1 cellular context compared by ENCODE assay signal in the genomic region with DNA sequence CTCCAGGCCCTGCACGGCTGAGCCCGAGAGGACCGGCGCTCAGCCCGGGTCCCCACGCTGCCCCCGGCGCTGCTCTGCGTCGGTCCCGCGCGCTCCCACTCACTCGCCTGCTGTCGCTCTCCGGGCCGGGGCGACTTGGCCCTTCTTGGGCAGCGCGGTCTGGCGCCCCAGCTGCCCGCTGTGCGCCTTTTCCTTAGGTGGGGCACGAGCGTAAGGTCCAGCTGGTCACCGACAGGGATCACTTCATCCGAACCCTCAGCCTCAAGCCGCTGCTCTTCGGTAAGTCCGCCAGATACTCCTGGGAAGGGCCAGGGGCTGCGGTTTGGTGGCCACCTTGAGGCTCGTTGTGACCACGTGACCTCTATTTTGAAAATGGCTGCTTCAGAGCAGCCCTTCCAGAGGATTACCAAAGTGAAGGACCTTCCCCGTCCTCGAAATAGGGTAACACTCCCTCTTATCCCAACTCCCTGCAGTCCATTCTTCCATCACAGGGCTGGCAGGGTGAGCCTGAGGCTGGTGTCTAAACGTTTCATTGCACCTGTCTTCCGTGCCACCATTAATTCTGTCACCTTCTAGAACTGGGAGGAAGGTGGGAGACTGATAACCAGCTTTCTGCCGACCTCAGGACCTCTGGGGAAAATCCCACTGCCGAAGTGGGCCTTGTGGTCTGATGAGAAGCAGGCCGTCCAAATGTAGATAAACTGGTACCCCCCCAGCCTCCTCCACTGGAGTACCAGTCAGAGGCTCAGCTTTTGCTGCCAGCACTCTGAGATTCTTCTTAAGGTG.
TF ChIP-seq lines count a peak whose summit lies in the region.

No MANE protein-coding gene starts in this region.

TF ChIP-seq in Ishikawa, 13 proteins besides CTCF, POLR2A, EP300 and RAD21 (continued from another document):
- TF ChIP-seq FOXM1 (IDR thresholded peaks at IDR 0.05; ENCODE audit: borderline replicate concordance, low read depth) (no peak), CREB1 (IDR thresholded peaks at IDR 0.05; ENCODE audit: low read depth) (no peak), TEAD4 (IDR thresholded peaks at IDR 0.05) (no peak), TCF12 (IDR thresholded peaks at IDR 0.05; ENCODE audit: low read depth) (0 out of 2 replicates have a peak, but pooled peaks have one; percentile 16), NFIC (IDR thresholded peaks at IDR 0.05) (no peak), EGR1 (IDR thresholded peaks at IDR 0.05) (no peak), TAF1 (IDR thresholded peaks at IDR 0.05; ENCODE audit: low read depth) (0 out of 2 replicates have a peak, but pooled peaks have one; percentile 58), ZBTB7A (IDR thresholded peaks at IDR 0.05; ENCODE audit: low read depth) (no peak), YY1 (IDR thresholded peaks at IDR 0.05; ENCODE audit: low read depth) (peak; percentile 79)
- TF ChIP-seq, protein P1, sequence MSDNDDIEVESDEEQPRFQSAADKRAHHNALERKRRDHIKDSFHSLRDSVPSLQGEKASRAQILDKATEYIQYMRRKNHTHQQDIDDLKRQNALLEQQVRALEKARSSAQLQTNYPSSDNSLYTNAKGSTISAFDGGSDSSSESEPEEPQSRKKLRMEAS (IDR thresholded peaks at IDR 0.05) = peak; percentile 51
- TF ChIP-seq, protein P2, sequence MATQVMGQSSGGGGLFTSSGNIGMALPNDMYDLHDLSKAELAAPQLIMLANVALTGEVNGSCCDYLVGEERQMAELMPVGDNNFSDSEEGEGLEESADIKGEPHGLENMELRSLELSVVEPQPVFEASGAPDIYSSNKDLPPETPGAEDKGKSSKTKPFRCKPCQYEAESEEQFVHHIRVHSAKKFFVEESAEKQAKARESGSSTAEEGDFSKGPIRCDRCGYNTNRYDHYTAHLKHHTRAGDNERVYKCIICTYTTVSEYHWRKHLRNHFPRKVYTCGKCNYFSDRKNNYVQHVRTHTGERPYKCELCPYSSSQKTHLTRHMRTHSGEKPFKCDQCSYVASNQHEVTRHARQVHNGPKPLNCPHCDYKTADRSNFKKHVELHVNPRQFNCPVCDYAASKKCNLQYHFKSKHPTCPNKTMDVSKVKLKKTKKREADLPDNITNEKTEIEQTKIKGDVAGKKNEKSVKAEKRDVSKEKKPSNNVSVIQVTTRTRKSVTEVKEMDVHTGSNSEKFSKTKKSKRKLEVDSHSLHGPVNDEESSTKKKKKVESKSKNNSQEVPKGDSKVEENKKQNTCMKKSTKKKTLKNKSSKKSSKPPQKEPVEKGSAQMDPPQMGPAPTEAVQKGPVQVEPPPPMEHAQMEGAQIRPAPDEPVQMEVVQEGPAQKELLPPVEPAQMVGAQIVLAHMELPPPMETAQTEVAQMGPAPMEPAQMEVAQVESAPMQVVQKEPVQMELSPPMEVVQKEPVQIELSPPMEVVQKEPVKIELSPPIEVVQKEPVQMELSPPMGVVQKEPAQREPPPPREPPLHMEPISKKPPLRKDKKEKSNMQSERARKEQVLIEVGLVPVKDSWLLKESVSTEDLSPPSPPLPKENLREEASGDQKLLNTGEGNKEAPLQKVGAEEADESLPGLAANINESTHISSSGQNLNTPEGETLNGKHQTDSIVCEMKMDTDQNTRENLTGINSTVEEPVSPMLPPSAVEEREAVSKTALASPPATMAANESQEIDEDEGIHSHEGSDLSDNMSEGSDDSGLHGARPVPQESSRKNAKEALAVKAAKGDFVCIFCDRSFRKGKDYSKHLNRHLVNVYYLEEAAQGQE (IDR thresholded peaks at IDR 0.05; ENCODE audit: low read depth) = no peak
